Comparison of ENCODE assay signal across 25 cellular contexts in genomic region chr6:116307001-116307400, GRCh38.
"Had no signal": no experiment of that assay in that cellular context is flagged by ENCODE, and none has a peak within 500 bp of the region (broad histone marks: within the 10 kb centered on the region; RNA-seq: fewer than 3 reads in every experiment).

No MANE protein-coding gene starts in this region.

- H3K4me1 ChIP-seq: colonic mucosa, gastrocnemius medialis, left ventricle myocardium inferior, lower lobe of right lung, spleen, tibial nerve, upper lobe of left lung had no signal

- H3K36me3 ChIP-seq: colonic mucosa, gastrocnemius medialis, left ventricle myocardium inferior, lower lobe of right lung, prostate gland, spleen, thoracic aorta, tibial nerve, upper lobe of left lung had no signal

- H3K27ac ChIP-seq: colonic mucosa, epithelial cell of prostate, gastrocnemius medialis, left ventricle myocardium inferior, lower lobe of right lung, prostate gland, skin epidermis, spleen, thoracic aorta, tibial nerve, upper lobe of left lung had no signal

- DNase-seq: colonic mucosa; effector CD8-positive, alpha-beta T cell; endodermal cell; foreskin fibroblast; gastrocnemius medialis; head of caudate nucleus; kidney; left cardiac atrium; left ventricle myocardium inferior; lower lobe of right lung; naive thymus-derived CD8-positive, alpha-beta T cell; nephron progenitor cell; nucleus accumbens; right cardiac atrium; spleen; stimulated activated CD4-positive, alpha-beta T cell treated with anti-CD3 and anti-CD28 coated beads, Interleukin-4, amount 100 ng/mL, for 4 hours; upper lobe of left lung had no signal

- H3K9me3 ChIP-seq: colonic mucosa, gastrocnemius medialis, left ventricle myocardium inferior, lower lobe of right lung, prostate gland, spleen, thoracic aorta, tibial nerve, upper lobe of left lung had no signal

- H3K27me3 ChIP-seq: colonic mucosa, gastrocnemius medialis, spleen, tibial nerve, upper lobe of left lung had no signal

- ATAC-seq: esophagus mucosa; gastrocnemius medialis; left cardiac atrium; lower lobe of right lung; naive thymus-derived CD8-positive, alpha-beta T cell; right cardiac atrium; stimulated activated memory B cell treated with anti-CD40 and anti-IgM and Interleukin-4, amounts not matched to agents 10 μg/mL and 1 μg/mL and 100 μg/mL, for 72 hours had no signal

- H3K4me3 ChIP-seq: colonic mucosa, gastrocnemius medialis, left ventricle myocardium inferior, lower lobe of right lung, prostate gland, skin epidermis, spleen, thoracic aorta, tibial nerve, upper lobe of left lung had no signal

- FAIRE-seq: kidney, urothelium cell line had no signal
